In genomic region chr20:33841439-33841799, GRCh38 we compare ENCODE assay signal across 16 cellular contexts. TPM values are rescaled to one million over a fixed set of nuclear protein-coding genes. Genes with fewer than 3 reads are reported as not detected.
A peak's percentile ranks its signal among the peaks of the same experiment; 100 is the strongest.
DNase-seq lines count a peak whose midpoint lies in the region; ATAC-seq and TF ChIP-seq lines count a peak whose summit lies in the region.
"Had no signal": no experiment of that assay in that cellular context is flagged by ENCODE, and none has a peak within 500 bp of the region (broad histone marks: within the 10 kb centered on the region; RNA-seq: fewer than 3 reads in every experiment).

No MANE protein-coding gene starts in this region.

- H3K27ac ChIP-seq in CD4-positive, alpha-beta T cell (ENCODE audit: low read depth, low read length): no peak overlapping the region
- H3K27ac ChIP-seq: 22Rv1, BLaER1 had no signal

- H3K4me3 Mint-ChIP-seq in T-helper 1 cell treated with Interleukin-12 subunit alpha and Interleukin-12 subunit beta and Interleukin-4 antibody, amounts not matched to agents 30 μg/mL and 1 μg/mL, for 36 hours: no peak overlapping the region
- no peak overlapping the region for H3K4me3 Mint-ChIP-seq in CD4-positive, alpha-beta T cell
- no peak overlapping the region for H3K4me3 Mint-ChIP-seq in T-helper 17 cell
- no peak overlapping the region for H3K4me3 Mint-ChIP-seq in nephron

- POLR2A ChIA-PET in CD4-positive, alpha-beta T cell (lab: Charles Lee): interaction anchor here (1.0 to 1.3 kb wide), 2 partner anchors 13 to 30 kb away, joined by 3 to 4 read pairs; partner anchors contain the start of gene CHMP4B

- no peaks in the 10 kb centered on the region for H3K27me3 ChIP-seq in CD4-positive, alpha-beta T cell (ENCODE audit: control insufficient read depth, insufficient read depth, low read length)
- H3K27me3 ChIP-seq: BLaER1 had no signal

- peak overlapping the region; percentile 3 for H3K27ac Mint-ChIP-seq in T-helper 1 cell treated with Interleukin-12 subunit alpha and Interleukin-12 subunit beta and Interleukin-4 antibody, amounts not matched to agents 30 μg/mL and 1 μg/mL, for 36 hours
- peak overlapping the region; percentile 13 for H3K27ac Mint-ChIP-seq in CD4-positive, alpha-beta T cell
- peak overlapping the region; percentile 87 for H3K27ac Mint-ChIP-seq in T-helper 17 cell
- H3K27ac Mint-ChIP-seq in nephron: peak overlapping the region in 2 of 3 experiments; percentile 18 to 20

- H3K36me3 Mint-ChIP-seq in T-helper 1 cell treated with Interleukin-12 subunit alpha and Interleukin-12 subunit beta and Interleukin-4 antibody, amounts not matched to agents 30 μg/mL and 1 μg/mL, for 36 hours (ENCODE audit: low read depth): peaks cover 3% of the 10 kb centered on the region
- no peaks in the 10 kb centered on the region for H3K36me3 Mint-ChIP-seq in CD4-positive, alpha-beta T cell (ENCODE audit: low read depth)
- no peaks in the 10 kb centered on the region for H3K36me3 Mint-ChIP-seq in T-helper 17 cell (ENCODE audit: low read depth)
- no peaks in the 10 kb centered on the region for H3K36me3 Mint-ChIP-seq in nephron (ENCODE audit: low read depth)

- ATAC-seq in CD4-positive, alpha-beta T cell (ENCODE audit: poor library complexity): no peak
- no peak for ATAC-seq in T-helper 17 cell
- ATAC-seq in HG02642 (IDR thresholded peaks at IDR 0.05; ENCODE audit: poor library complexity, unreplicated experiment): no peak
- ATAC-seq in HG03354 (IDR thresholded peaks at IDR 0.05; ENCODE audit: poor library complexity, severe bottlenecking, unreplicated experiment): no peak

- peaks cover 64% of the 10 kb centered on the region for H3K4me1 Mint-ChIP-seq in T-helper 1 cell treated with Interleukin-12 subunit alpha and Interleukin-12 subunit beta and Interleukin-4 antibody, amounts not matched to agents 30 μg/mL and 1 μg/mL, for 36 hours (ENCODE audit: low read depth)
- H3K4me1 Mint-ChIP-seq in CD4-positive, alpha-beta T cell (ENCODE audit: low read depth): peaks cover 93% of the 10 kb centered on the region
- H3K4me1 Mint-ChIP-seq in T-helper 17 cell (peaks cover 71% of the 10 kb centered on the region), nephron (peaks cover 72% of the 10 kb centered on the region)

- DNase-seq in T-helper 1 cell: no peak
- DNase-seq in CD4-positive, alpha-beta T cell: no peak
- DNase-seq in T-helper 17 cell: no peak
- DNase-seq in putamen (ENCODE audit: low spot score): no peak
- DNase-seq: COR-L47, HCEC 1CT, NCI-H1436 treated with DMSO at 0.1 percent for 48 hours, NCI-H226, OCI-M1, RPMI8226 had no signal

- no peak for TF ChIP-seq CTCF in CD4-positive, alpha-beta T cell (IDR thresholded peaks at IDR 0.05)
- no peak for TF ChIP-seq CTCF in nephron (IDR thresholded peaks at IDR 0.05; ENCODE audit: unreplicated experiment in 3 of 3)

- no peaks in the 10 kb centered on the region for H3K9me3 ChIP-seq in CD4-positive, alpha-beta T cell (ENCODE audit: control insufficient read depth, low read length)
- H3K9me3 ChIP-seq in T-helper 17 cell (ENCODE audit: control insufficient read depth, low read length, poor library complexity, severe bottlenecking): no peaks in the 10 kb centered on the region
- H3K9me3 ChIP-seq: BLaER1 had no signal

- intact Hi-C loops in CD4-positive, alpha-beta T cell (cut with DNase I, micrococcal nuclease): no loop called here

- no peaks in the 10 kb centered on the region for H3K9me3 Mint-ChIP-seq in T-helper 1 cell treated with Interleukin-12 subunit alpha and Interleukin-12 subunit beta and Interleukin-4 antibody, amounts not matched to agents 30 μg/mL and 1 μg/mL, for 36 hours
- H3K9me3 Mint-ChIP-seq in CD4-positive, alpha-beta T cell: no peaks in the 10 kb centered on the region
- H3K9me3 Mint-ChIP-seq in nephron: no peaks in the 10 kb centered on the region

- no peaks in the 10 kb centered on the region for H3K27me3 Mint-ChIP-seq in T-helper 1 cell treated with Interleukin-12 subunit alpha and Interleukin-12 subunit beta and Interleukin-4 antibody, amounts not matched to agents 30 μg/mL and 1 μg/mL, for 36 hours (ENCODE audit: low read depth)
- H3K27me3 Mint-ChIP-seq in CD4-positive, alpha-beta T cell: no peaks in the 10 kb centered on the region
- H3K27me3 Mint-ChIP-seq in T-helper 17 cell (no peaks in the 10 kb centered on the region), nephron (ENCODE audit: low read depth) (no peaks in the 10 kb centered on the region)

- CTCF ChIA-PET in CD4-positive, alpha-beta T cell (lab: Charles Lee): no interaction called here

RNA-seq across cellular contexts. Expression of gene CHMP4B, which starts 30.3 kb away (rescaled TPM):
- total RNA-seq in CD4-positive, alpha-beta T cell: 10 to 100 TPM; 44.2 to 49.3 TPM
- 10 to 100 TPM; 48.6 to 50.6 TPM for total RNA-seq in T-helper 17 cell

Comparison
In these comparisons a context has a peak if more than half of its experiments do, and no peak if none do; other contexts are left out.
1. H3K27ac Mint-ChIP-seq: peak in every context shown above with its lines; median percentile 87 in T-helper 17 cell; 19 in nephron; 13 in CD4-positive, alpha-beta T cell; 3 in T-helper 1 cell treated with Interleukin-12 subunit alpha and Interleukin-12 subunit beta and Interleukin-4 antibody, amounts not matched to agents 30 μg/mL and 1 μg/mL, for 36 hours.